Comparison of ENCODE assay signal across 18 cellular contexts in genomic region chr10:70324951-70325781, GRCh38. TPM values are rescaled to one million over a fixed set of nuclear protein-coding genes. Genes with fewer than 3 reads are reported as not detected.
DNase-seq lines count a peak whose midpoint lies in the region; ATAC-seq and TF ChIP-seq lines count a peak whose summit lies in the region.
"Had no signal": no experiment of that assay in that cellular context is flagged by ENCODE, and none has a peak within 500 bp of the region (broad histone marks: within the 10 kb centered on the region; RNA-seq: fewer than 3 reads in every experiment).

No MANE protein-coding gene starts in this region.

- peak overlapping the region in 1 of 2 experiments; percentile 6 for H3K14ac ChIP-seq in mesenchymal stem cell (ENCODE audit: low read length in 2 of 2)

- 87% methylated on average over 10 of the region's 10 CpGs for WGBS in mesenchymal stem cell

- H3K18ac ChIP-seq in mesenchymal stem cell (ENCODE audit: low read depth in 1 of 2, low read length in 2 of 2), result peak overlapping the region in 1 of 2 experiments; percentile 61

- H2BK5ac ChIP-seq in mesenchymal stem cell (ENCODE audit: low read depth, low read length, poor library complexity, severe bottlenecking), result no peak overlapping the region

- H3K4me3 Mint-ChIP-seq in activated B cell treated with CpG ODN at 0.5 μM for 24 hours, result no peak overlapping the region
- H3K4me3 Mint-ChIP-seq: activated T-cell treated with anti-CD3 and anti-CD28 coated beads, Interleukin-2, amount 50 U/mL, for 4 hours; mesothelial cell of epicardium had no signal

- H3K27ac Mint-ChIP-seq in activated B cell treated with CpG ODN at 0.5 μM for 24 hours, result no peak overlapping the region
- H3K27ac Mint-ChIP-seq: mesothelial cell of epicardium had no signal

- POLR2A ChIA-PET in A673 (lab: Charles Lee; ENCODE audit: low non-redundant PET) (interaction anchor here (0.5 kb wide), 1 partner anchor 10 kb away, joined by 3 read pairs; no protein-coding TSS in a partner anchor), activated B cell treated with CpG ODN at 0.5 μM for 24 hours (lab: Charles Lee) (interaction anchor here (0.6 to 1.4 kb wide), 2 partner anchors 30 to 52 kb away, joined by 3 to 6 read pairs; no protein-coding TSS in a partner anchor)

- H3K4me1 Mint-ChIP-seq in activated B cell treated with CpG ODN at 0.5 μM for 24 hours, result peaks cover 28% of the 10 kb centered on the region

- DNase-seq in A673 (ENCODE audit: low spot score) (no peak), GM13976 (ENCODE audit: low spot score) (peak; percentile 39), activated B cell treated with CpG ODN at 0.5 μM for 24 hours (no peak), mesenchymal stem cell (no peak), HAP-1 (ENCODE audit: low spot score in 2 of 2) (no peak)
- DNase-seq: activated T-cell treated with anti-CD3 and anti-CD28 coated beads, Interleukin-2, amount 50 U/mL, for 4 hours; aorta; BE2C; NCI-H1092; NCI-H2171 treated with DMSO at 0.1 percent for 48 hours; stimulated activated CD4-positive, alpha-beta T cell treated with anti-CD3 and anti-CD28 coated beads, Interleukin-2, amount 100 ng/mL, for 48 hours had no signal

- peaks cover 3% of the 10 kb centered on the region for H3K79me1 ChIP-seq in mesenchymal stem cell (replicated peaks; ENCODE audit: low read length, poor library complexity, severe bottlenecking)

- in situ Hi-C loops in GM13976 (cut with MboI; ENCODE audit: low sequenced_read_pairs, unreplicated experiment) (no loop called here), HAP-1 (cut with MboI; ENCODE audit: low sequenced_read_pairs) (no loop called here)

- H3K4me1 ChIP-seq in A673 (ENCODE audit: insufficient read depth, low read length, poor library complexity, severe bottlenecking) (peaks cover 21% of the 10 kb centered on the region), mesenchymal stem cell (ENCODE audit: control insufficient read depth, insufficient read depth, low read depth, low read length) (peaks cover 23% of the 10 kb centered on the region), HAP-1 (no peaks in the 10 kb centered on the region)
- H3K4me1 ChIP-seq: BE2C, prostate gland had no signal

- H3K27ac ChIP-seq in A673 (ENCODE audit: low read depth, low read length, poor library complexity, severe bottlenecking) (peak overlapping the region; percentile 53), mesenchymal stem cell (ENCODE audit: low read length, poor library complexity, severe bottlenecking) (no peak overlapping the region)
- H3K27ac ChIP-seq: dorsolateral prefrontal cortex, prostate gland had no signal

- no peak overlapping the region for H2AK5ac ChIP-seq in mesenchymal stem cell (ENCODE audit: low read length, severe bottlenecking)

- H3K27me3 Mint-ChIP-seq in activated B cell treated with CpG ODN at 0.5 μM for 24 hours, result peaks cover 9% of the 10 kb centered on the region

- CTCF ChIA-PET in A673 (lab: Charles Lee), result no interaction called here
- CTCF ChIA-PET in activated B cell treated with CpG ODN at 0.5 μM for 24 hours (lab: Charles Lee), result interaction anchor here (1.6 kb wide), 1 partner anchor 104 kb away, joined by 5 read pairs; no protein-coding TSS in a partner anchor

- BruUV-seq in A673 (replicated peaks; lab: Mats Ljungman, UMichigan), result no TSS peak

- no peaks in the 10 kb centered on the region for H3K9me3 Mint-ChIP-seq in activated B cell treated with CpG ODN at 0.5 μM for 24 hours
- H3K9me3 Mint-ChIP-seq: activated T-cell treated with anti-CD3 and anti-CD28 coated beads, Interleukin-2, amount 50 U/mL, for 4 hours; mesothelial cell of epicardium had no signal

- no peak overlapping the region for H3K9ac ChIP-seq in mesenchymal stem cell (ENCODE audit: low read length)

- H3K9me3 ChIP-seq in A673 (ENCODE audit: low read depth, low read length, poor library complexity, severe bottlenecking), result no peaks in the 10 kb centered on the region
- no peaks in the 10 kb centered on the region for H3K9me3 ChIP-seq in mesenchymal stem cell (ENCODE audit: control insufficient read depth, low read length)
- no peaks in the 10 kb centered on the region for H3K9me3 ChIP-seq in HAP-1
- H3K9me3 ChIP-seq: BE2C, prostate gland had no signal

- H3K4ac ChIP-seq in mesenchymal stem cell (ENCODE audit: low read depth in 1 of 2, low read length in 2 of 2), result no peak overlapping the region

- no peaks in the 10 kb centered on the region for H3K36me3 ChIP-seq in A673 (ENCODE audit: insufficient read depth, low read length, poor library complexity, severe bottlenecking)
- peaks cover 0 to 26% of the 10 kb centered on the region in 2 experiments for H3K36me3 ChIP-seq in mesenchymal stem cell (ENCODE audit: control insufficient read depth in 1 of 2, insufficient read depth in 2 of 2, low read depth in 1 of 2, low read length in 2 of 2)
- H3K36me3 ChIP-seq in HAP-1 (replicated peaks), result no peaks in the 10 kb centered on the region
- H3K36me3 ChIP-seq: BE2C, prostate gland had no signal

- peak overlapping the region; percentile 60 for H4K91ac ChIP-seq in mesenchymal stem cell (ENCODE audit: low read length)

- H2BK120ac ChIP-seq in mesenchymal stem cell (ENCODE audit: low read depth, low read length), result no peak overlapping the region

- H3K27me3 ChIP-seq in A673 (replicated peaks; ENCODE audit: insufficient read depth, low read depth, low read length, poor library complexity) (no peaks in the 10 kb centered on the region), mesenchymal stem cell (ENCODE audit: control insufficient read depth in 1 of 2, insufficient read depth in 1 of 2, low read length in 2 of 2) (no peaks in the 10 kb centered on the region), HAP-1 (ENCODE audit: low read depth) (no peaks in the 10 kb centered on the region)
- H3K27me3 ChIP-seq: BE2C, dorsolateral prefrontal cortex had no signal

- peak overlapping the region; percentile 23 to 35 for H2BK12ac ChIP-seq in mesenchymal stem cell (ENCODE audit: low read length in 2 of 2)

- H2AFZ ChIP-seq in mesenchymal stem cell (ENCODE audit: low read depth, low read length), result no peak overlapping the region

- TF ChIP-seq CTCF in A673 (conservative IDR thresholded peaks at IDR 0.05; ENCODE audit: low read depth, low read length), result no peak
- no peak for TF ChIP-seq CTCF in GM13976 (IDR thresholded peaks at IDR 0.05; ENCODE audit: borderline replicate concordance, control extremely low read depth, extremely low read depth, insufficient read depth, missing control alignments)
- no peak for TF ChIP-seq CTCF in activated B cell treated with CpG ODN at 0.5 μM for 24 hours (IDR thresholded peaks at IDR 0.05)

- no peak overlapping the region for H3K23ac ChIP-seq in mesenchymal stem cell (ENCODE audit: low read length in 2 of 2)

- ATAC-seq in activated B cell treated with CpG ODN at 0.5 μM for 24 hours (ENCODE audit: low read depth) (peak; percentile 9), HG03571 (IDR thresholded peaks at IDR 0.05; ENCODE audit: unreplicated experiment) (no peak), GM18868 (IDR thresholded peaks at IDR 0.05; ENCODE audit: unreplicated experiment) (no peak), HG02623 (IDR thresholded peaks at IDR 0.05; ENCODE audit: unreplicated experiment) (no peak)

- H2BK15ac ChIP-seq in mesenchymal stem cell (ENCODE audit: low read depth, poor library complexity, severe bottlenecking), result peak overlapping the region; percentile 15

- peak overlapping the region; percentile 29 for H4K8ac ChIP-seq in mesenchymal stem cell (ENCODE audit: low read length)

- H3K4me3 ChIP-seq in A673 (ENCODE audit: low read depth, low read length, poor library complexity, severe bottlenecking), result no peak overlapping the region
- H3K4me3 ChIP-seq in mesenchymal stem cell (ENCODE audit: insufficient read depth in 1 of 2, low read depth in 1 of 2, low read length in 2 of 2), result no peak overlapping the region
- no peak overlapping the region for H3K4me3 ChIP-seq in HAP-1
- H3K4me3 ChIP-seq: dorsolateral prefrontal cortex, prostate gland had no signal

- H3K4me2 ChIP-seq in mesenchymal stem cell (ENCODE audit: low read length, poor library complexity, severe bottlenecking), result no peak overlapping the region

- intact Hi-C loops in A673 (cut with micrococcal nuclease; ENCODE audit: unreplicated experiment), result no loop called here
- intact Hi-C loops in activated B cell treated with CpG ODN at 0.5 μM for 24 hours (cut with micrococcal nuclease), result loop anchor here (5.0 kb wide), 1 partner anchor 37 kb away; no protein-coding TSS in a partner anchor

- H3K36me3 Mint-ChIP-seq in activated B cell treated with CpG ODN at 0.5 μM for 24 hours (ENCODE audit: low read depth), result no peaks in the 10 kb centered on the region
- H3K36me3 Mint-ChIP-seq: mesothelial cell of epicardium had no signal

RNA-seq across cellular contexts. Expression of gene NPFFR1, which starts 41.4 kb away (rescaled TPM):
- total RNA-seq in A673 (2021) (0.02 TPM in 1 of 2 replicates, not detected in the other), activated B cell treated with CpG ODN at 0.5 μM for 24 hours (not detected in 2 replicates)
- under 0.01 TPM for polyA plus RNA-seq in mesenchymal stem cell (2013, experiment 1 of 2)
- under 0.01 TPM for polyA plus RNA-seq in mesenchymal stem cell (2013, experiment 2 of 2)
- total RNA-seq: activated T-cell treated with anti-CD3 and anti-CD28 coated beads, Interleukin-2, amount 50 U/mL, for 4 hours; HT1080 had no signal

RNA-seq across cellular contexts. Expression of gene LRRC20, which starts 57.3 kb away (rescaled TPM):
- total RNA-seq in A673 (2021) (18.3 and 27.3 TPM in 2 replicates), activated B cell treated with CpG ODN at 0.5 μM for 24 hours (0.64 and 0.81 TPM in 2 replicates)
- polyA plus RNA-seq in mesenchymal stem cell (2013, experiment 1 of 2), result 15.0 TPM
- polyA plus RNA-seq in mesenchymal stem cell (2013, experiment 2 of 2), result 16.2 TPM

Comparison
In these comparisons a context has a peak if more than half of its experiments do, and no peak if none do; other contexts are left out.
1. RNA of gene LRRC20, which starts 57.3 kb away (total RNA-seq): 18.3 to 27.3 TPM in A673; 0.64 to 0.81 TPM in activated B cell treated with CpG ODN at 0.5 μM for 24 hours; every median in the first group is over 10 times any median in the second.